17 cellular contexts compared by ENCODE assay signal in the genomic region with DNA sequence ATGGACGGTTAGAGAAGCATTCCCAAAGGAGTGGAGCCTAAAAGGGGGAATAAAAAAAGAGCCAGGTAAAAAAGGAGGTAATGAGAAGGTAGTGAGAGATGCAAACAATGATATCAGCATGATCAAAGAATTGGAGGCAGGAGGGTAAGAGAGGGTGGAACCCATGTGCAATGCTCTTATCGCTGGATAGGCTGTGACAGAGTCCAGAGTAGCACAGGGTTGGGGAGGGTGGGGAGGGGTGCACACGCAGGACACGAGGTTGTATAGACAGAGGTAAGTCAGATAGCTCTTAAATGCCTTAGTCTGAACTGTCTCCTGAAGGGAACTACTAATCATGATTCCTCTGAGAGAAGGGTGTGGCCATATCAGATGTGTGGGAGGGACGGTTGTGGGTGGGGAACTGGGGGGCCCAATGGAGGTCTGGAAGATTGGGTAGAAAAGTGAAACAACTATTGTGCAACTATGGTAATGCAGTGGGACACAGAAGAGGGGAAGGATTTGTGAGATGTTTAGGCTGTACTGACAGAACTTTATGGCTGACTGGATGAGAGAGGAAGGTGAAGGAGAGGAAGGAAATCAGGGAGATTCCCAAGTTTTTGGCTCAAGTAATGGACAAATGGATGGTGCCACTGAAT.
"Had no signal": no experiment of that assay in that cellular context is flagged by ENCODE, and none has a peak within 500 bp of the region (broad histone marks: within the 10 kb centered on the region; RNA-seq: fewer than 3 reads in every experiment).

No MANE protein-coding gene starts in this region.

- H3K27ac Mint-ChIP-seq: activated T-helper 2 cell treated with anti-CD3 and anti-CD28 coated beads, Interferon-gamma antibody, Interleukin-2, Interleukin-4, amounts not matched to agents 10 μg/mL and 5 μg/mL and 100 μg/mL, durations not matched to agents 14 hours and 24 hours and 36 hours; T-helper 1 cell treated with Interleukin-12 subunit alpha and Interleukin-12 subunit beta and Interleukin-4 antibody, amounts not matched to agents 30 μg/mL and 1 μg/mL, for 36 hours had no signal

- H3K27me3 ChIP-seq: ascending aorta had no signal

- H3K36me3 ChIP-seq: ascending aorta had no signal

- DNase-seq: activated CD4-positive, alpha-beta T cell treated with anti-CD3 and anti-CD28 coated beads, Interleukin-2, amount 50 U/mL, for 4 hours; activated CD4-positive, CD25-positive, alpha-beta regulatory T cell treated with anti-CD3 and anti-CD28 coated beads, Interleukin-2, amount 50 U/mL, for 72 hours; activated naive CD4-positive, alpha-beta T cell treated with Interleukin-2 at 50 U/mL for 16 hours; erythroblast; foreskin melanocyte; glutamatergic neuron; hypothalamus; midbrain; retina; stimulated activated CD4-positive, alpha-beta T cell treated with anti-CD3 and anti-CD28 coated beads, Interleukin-2, amount 100 ng/mL, for 24 hours had no signal

- H3K4me3 Mint-ChIP-seq: neural crest cell; T-helper 1 cell treated with Interleukin-12 subunit alpha and Interleukin-12 subunit beta and Interleukin-4 antibody, amounts not matched to agents 30 μg/mL and 1 μg/mL, for 36 hours had no signal

- H3K9me3 ChIP-seq: ascending aorta had no signal

- ATAC-seq: left lobe of liver had no signal

- H3K4me3 ChIP-seq: ascending aorta, coronary artery, lung had no signal

- H3K4me1 ChIP-seq: ascending aorta had no signal

- H3K9me3 Mint-ChIP-seq: activated T-helper 2 cell treated with anti-CD3 and anti-CD28 coated beads, Interferon-gamma antibody, Interleukin-2, Interleukin-4, amounts not matched to agents 10 μg/mL and 5 μg/mL and 100 μg/mL, durations not matched to agents 14 hours and 24 hours and 36 hours; neural crest cell; T-helper 1 cell treated with Interleukin-12 subunit alpha and Interleukin-12 subunit beta and Interleukin-4 antibody, amounts not matched to agents 30 μg/mL and 1 μg/mL, for 36 hours had no signal
